In genomic region chr9:21854594-21854993, GRCh38 we compare ENCODE assay signal across 15 cellular contexts. TPM values are rescaled to one million over a fixed set of nuclear protein-coding genes. Genes with fewer than 3 reads are reported as not detected.
DNase-seq lines count a peak whose midpoint lies in the region; ATAC-seq and TF ChIP-seq lines count a peak whose summit lies in the region.
"Had no signal": no experiment of that assay in that cellular context is flagged by ENCODE, and none has a peak within 500 bp of the region (broad histone marks: within the 10 kb centered on the region; RNA-seq: fewer than 3 reads in every experiment).

No MANE protein-coding gene starts in this region.

- H3K36me3 ChIP-seq in liver (ENCODE audit: control insufficient read depth in 4 of 4, insufficient read depth in 3 of 4, low read depth in 1 of 4, low read length in 3 of 4) = peaks cover under 1 to 5% (median 1%) of the 10 kb centered on the region in 4 donors
- H3K36me3 ChIP-seq in upper lobe of right lung = peaks cover 41% of the 10 kb centered on the region
- peaks cover 5 to 97% (median 45%) of the 10 kb centered on the region in 6 donors for H3K36me3 ChIP-seq in spleen
- H3K36me3 ChIP-seq in left ventricle myocardium inferior = peaks cover 48% of the 10 kb centered on the region

- peak overlapping the region; percentile 81 to 88 for H3K27ac ChIP-seq in liver (ENCODE audit: low read depth in 1 of 2, low read length in 2 of 2)
- H3K27ac ChIP-seq in upper lobe of right lung = no peak overlapping the region
- H3K27ac ChIP-seq in spleen = no peak overlapping the region
- no peak overlapping the region for H3K27ac ChIP-seq in left ventricle myocardium inferior (replicated peaks)
- H3K27ac ChIP-seq: A549, heart left ventricle, thoracic aorta had no signal

- TF ChIP-seq POLR2A in spleen (IDR thresholded peaks at IDR 0.05) = no peak

- H3K4me1 ChIP-seq in liver (ENCODE audit: control insufficient read depth in 4 of 4, insufficient read depth in 4 of 4, low read length in 3 of 4) (peaks cover 2 to 34% (median 22%) of the 10 kb centered on the region in 4 donors), upper lobe of right lung (no peaks in the 10 kb centered on the region), spleen (no peaks in the 10 kb centered on the region), left ventricle myocardium inferior (peaks cover 16% of the 10 kb centered on the region)
- H3K4me1 ChIP-seq: A549 had no signal

- intact Hi-C loops in upper lobe of right lung (cut with DNase I) = no loop called here
- intact Hi-C loops in spleen (cut with DNase I; ENCODE audit: low total_unique reads) = no loop called here
- intact Hi-C loops in left ventricle myocardium inferior (cut with micrococcal nuclease) = no loop called here

- TF ChIP-seq RAD21 in liver (IDR thresholded peaks at IDR 0.05) = no peak

- H3K9me3 ChIP-seq in liver (ENCODE audit: control insufficient read depth in 4 of 4, low read length in 3 of 4) (no peaks in the 10 kb centered on the region), upper lobe of right lung (no peaks in the 10 kb centered on the region), spleen (no peaks in the 10 kb centered on the region), left ventricle myocardium inferior (replicated peaks) (no peaks in the 10 kb centered on the region)
- H3K9me3 ChIP-seq: A549, heart left ventricle, thoracic aorta had no signal

- WGBS in liver = 61% methylated on average over 11 of the region's 11 CpGs
- WGBS in spleen, 5 donors = 93 to 96% (median 95%) methylated on average over 11 of the region's 11 CpGs

- TF ChIP-seq CTCF in epithelial cell of esophagus (IDR thresholded peaks at IDR 0.05; ENCODE audit: insufficient read depth, low read depth, low read length, missing control alignments) (no peak), liver (IDR thresholded peaks at IDR 0.05; ENCODE audit: low read depth, low read length, missing input control) (no peak), upper lobe of right lung (IDR thresholded peaks at IDR 0.05) (no peak), spleen (IDR thresholded peaks at IDR 0.05 in 8 of 11, conservative IDR thresholded peaks at IDR 0.05 in 3 of 11) (no peak), left ventricle myocardium inferior (IDR thresholded peaks at IDR 0.05; ENCODE audit: borderline replicate concordance) (no peak)

- no peak overlapping the region for H3K4me3 ChIP-seq in epithelial cell of esophagus (ENCODE audit: low read length)
- H3K4me3 ChIP-seq in liver (ENCODE audit: low read depth in 1 of 3, low read length in 3 of 3) = no peak overlapping the region
- H3K4me3 ChIP-seq in upper lobe of right lung = no peak overlapping the region
- H3K4me3 ChIP-seq in spleen = no peak overlapping the region
- no peak overlapping the region for H3K4me3 ChIP-seq in left ventricle myocardium inferior
- H3K4me3 ChIP-seq: A549, heart left ventricle, thoracic aorta had no signal

- ATAC-seq in upper lobe of right lung = peak; percentile 92
- no peak for ATAC-seq in HG02938 (IDR thresholded peaks at IDR 0.05; ENCODE audit: unreplicated experiment)
- ATAC-seq: A549, heart left ventricle, right cardiac atrium had no signal

- H3K9ac ChIP-seq in liver (ENCODE audit: low read depth in 1 of 2, low read length in 2 of 2) = no peak overlapping the region

- DNase-seq in NCI-H82 (lab: John Stamatoyannopoulos, UW) (peak; percentile 47), NCI-H82 treated with DMSO at 0.1 percent for 48 hours (lab: John Stamatoyannopoulos, UW; ENCODE audit: unreplicated experiment) (no peak), epithelial cell of esophagus (ENCODE audit: low read depth) (peak; percentile 96), upper lobe of right lung (no peak), spleen (no peak), left ventricle myocardium inferior (no peak)
- DNase-seq: heart left ventricle, NCI-H1694, right cardiac atrium, T-helper 1 cell had no signal

- H3K27me3 ChIP-seq in liver (ENCODE audit: control insufficient read depth in 4 of 4, insufficient read depth in 4 of 4, low read length in 3 of 4) = no peaks in the 10 kb centered on the region
- no peaks in the 10 kb centered on the region for H3K27me3 ChIP-seq in upper lobe of right lung
- H3K27me3 ChIP-seq in spleen (replicated peaks in 1 of 7) = no peaks in the 10 kb centered on the region
- no peaks in the 10 kb centered on the region for H3K27me3 ChIP-seq in left ventricle myocardium inferior (ENCODE audit: low read depth)
- H3K27me3 ChIP-seq: heart left ventricle had no signal

TF ChIP-seq in liver, 16 proteins besides CTCF, POLR2A, EP300 and RAD21:
- TF ChIP-seq HNF4A (conservative IDR thresholded peaks at IDR 0.05) (peak; percentile 14 to 41), ZBTB33 (IDR thresholded peaks at IDR 0.05) (no peak), RXRA (IDR thresholded peaks at IDR 0.05) (peak in 1 of 2 donors; percentile 6)

RNA-seq across cellular contexts. Expression of gene MTAP, which starts 52.2 kb away (rescaled TPM):
- 10 to 100 TPM; 12.9 to 17.7 TPM for total RNA-seq in liver
- 10 to 100 TPM in 1 of 2 donors, 1 to 10 TPM in 1; 8.6 to 12.2 TPM for polyA plus RNA-seq in liver
- total RNA-seq in upper lobe of right lung = 40.6 TPM
- 10 to 100 TPM; 26.0 to 56.3 (median 44.9) TPM for total RNA-seq in spleen
- polyA plus RNA-seq in spleen = 10 to 100 TPM; 11.9 to 12.9 (median 12.6) TPM
- total RNA-seq in left ventricle myocardium inferior = 25.3 TPM
- total RNA-seq: H4 had no signal

Comparison
In these comparisons a context has a peak if more than half of its experiments do, and no peak if none do; other contexts are left out.
1. DNase-seq: peak in NCI-H82 (single experiment) and epithelial cell of esophagus (single experiment); none in NCI-H82 treated with DMSO at 0.1 percent for 48 hours (single experiment), upper lobe of right lung (single experiment), spleen (single experiment) and left ventricle myocardium inferior (single experiment).
2. H3K27ac ChIP-seq: peak in liver (2 of 2); none in upper lobe of right lung (single experiment), spleen (0 of 8) and left ventricle myocardium inferior (single experiment).